ENCODE assay signal across 8 cellular contexts in the genomic region with DNA sequence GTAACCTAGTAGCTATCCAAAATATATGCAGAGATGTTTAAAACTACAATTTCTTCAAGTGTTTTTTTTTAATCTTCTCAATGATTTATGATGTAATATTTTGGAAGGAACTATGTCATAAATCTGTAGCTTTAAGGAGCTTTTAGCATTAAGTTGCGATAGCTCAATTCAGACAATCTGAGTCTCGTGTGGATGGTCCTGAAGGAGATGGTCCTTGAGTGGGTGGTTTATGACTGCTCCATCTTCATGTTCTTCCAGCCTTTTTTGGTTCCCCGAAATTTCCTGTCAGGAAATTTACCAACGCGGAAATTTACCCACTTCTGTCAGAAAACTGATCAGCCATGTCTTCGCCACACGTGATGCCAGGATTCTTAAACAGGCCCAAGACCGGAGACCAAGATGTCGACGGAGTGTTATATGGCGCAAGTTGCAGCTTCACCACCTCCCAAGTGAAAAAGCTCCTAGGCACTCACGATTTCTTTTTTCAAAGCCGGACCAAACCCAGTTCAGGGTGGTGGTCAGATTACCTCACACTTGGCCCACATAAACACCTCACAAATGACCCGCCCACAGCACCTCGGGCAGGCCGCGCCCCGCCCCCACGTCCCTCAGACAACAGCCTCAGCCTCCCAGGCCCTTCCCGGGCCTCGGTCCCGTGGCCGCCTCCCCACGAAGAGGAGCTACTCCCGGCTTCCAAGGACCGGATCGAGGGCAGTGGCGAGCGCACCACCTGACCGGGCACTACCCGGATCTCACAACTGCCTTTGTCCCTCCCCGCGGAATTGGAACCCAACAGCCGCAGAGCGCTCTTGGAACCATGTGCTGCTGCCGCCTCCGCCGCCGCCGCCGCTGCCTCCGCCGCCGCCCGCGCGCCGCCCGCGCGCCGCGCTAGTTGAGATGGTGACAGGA. TPM values are rescaled to one million over a fixed set of nuclear protein-coding genes. Genes with fewer than 3 reads are reported as not detected.
A peak's percentile ranks its signal among the peaks of the same experiment; 100 is the strongest.
DNase-seq lines count a peak whose midpoint lies in the region; ATAC-seq and TF ChIP-seq lines count a peak whose summit lies in the region.

Gene MORC2, minus strand, starts transcription at position 760 of the 909 bp plus-strand sequence. CDS start 885 bp downstream, outside the sequence.

- peak within 1 kb of the TSS; percentile 87 for H2AFZ ChIP-seq in osteoblast (ENCODE audit: low read length)

- peaks cover 32% of the 10 kb centered on the region for H4K20me1 ChIP-seq in osteoblast (ENCODE audit: insufficient read depth, low read length)

- H3K4me1 ChIP-seq in osteoblast (ENCODE audit: insufficient read depth, low read length) = peaks cover 11% of the 10 kb centered on the region

- peaks cover 78% of the 10 kb centered on the region for H3K36me3 Mint-ChIP-seq in activated CD8-positive, alpha-beta T cell treated with anti-CD3 and anti-CD28 coated beads, Interleukin-2, amount 10 ng/mL, durations not matched to agents 7 days and 5 days (ENCODE audit: low read depth)
- peaks cover 24% of the 10 kb centered on the region for H3K36me3 Mint-ChIP-seq in glutamatergic neuron (ENCODE audit: unreplicated experiment)

- no peaks in the 10 kb centered on the region for H3K27me3 ChIP-seq in osteoblast (ENCODE audit: insufficient read depth, low read length)

- ATAC-seq in GM21723 (IDR thresholded peaks at IDR 0.05; ENCODE audit: unreplicated experiment) = peak; percentile 22
- ATAC-seq in activated CD8-positive, alpha-beta T cell treated with anti-CD3 and anti-CD28 coated beads, Interleukin-2, amount 10 ng/mL, durations not matched to agents 7 days and 5 days = no peak

- H3K9me3 ChIP-seq in osteoblast (ENCODE audit: low read depth, low read length) = peaks cover 1% of the 10 kb centered on the region

- peak within 1 kb of the TSS; percentile 65 for H3K4me3 ChIP-seq in Jurkat, Clone E6-1 (ENCODE audit: low read length)
- H3K4me3 ChIP-seq in osteoblast (ENCODE audit: insufficient read depth, low read length) = peak within 1 kb of the TSS; percentile 86

- CTCF ChIA-PET in activated CD8-positive, alpha-beta T cell treated with anti-CD3 and anti-CD28 coated beads, Interleukin-2, amount 10 ng/mL, durations not matched to agents 7 days and 5 days (lab: Charles Lee) = interaction anchor here (0.7 to 3.3 kb wide), 13 partner anchors 10 to 362 kb away, joined by 3 to 30 read pairs (median 3); partner anchors contain the start of genes SELENOM and SMTN

- TF ChIP-seq CTCF in glutamatergic neuron (IDR thresholded peaks at IDR 0.05; ENCODE audit: partially characterized antibody, unreplicated experiment) (no peak), osteoblast (IDR thresholded peaks at IDR 0.05; ENCODE audit: extremely low read depth, low read depth, low read length) (no peak)

- peak within 1 kb of the TSS; percentile 99 for H3K27ac Mint-ChIP-seq in activated CD8-positive, alpha-beta T cell treated with anti-CD3 and anti-CD28 coated beads, Interleukin-2, amount 10 ng/mL, durations not matched to agents 7 days and 5 days
- peak within 1 kb of the TSS; percentile 94 for H3K27ac Mint-ChIP-seq in glutamatergic neuron (ENCODE audit: unreplicated experiment)

- peak within 1 kb of the TSS; percentile 87 for H3K27ac ChIP-seq in osteoblast (ENCODE audit: low read depth, low read length)

- peaks cover 37% of the 10 kb centered on the region for H3K9me3 Mint-ChIP-seq in activated CD8-positive, alpha-beta T cell treated with anti-CD3 and anti-CD28 coated beads, Interleukin-2, amount 10 ng/mL, durations not matched to agents 7 days and 5 days (ENCODE audit: insufficient read depth)
- H3K9me3 Mint-ChIP-seq in glutamatergic neuron (ENCODE audit: unreplicated experiment) = peaks cover 8% of the 10 kb centered on the region

- peak within 1 kb of the TSS; percentile 96 for H3K4me2 ChIP-seq in osteoblast (ENCODE audit: insufficient read depth, low read length)

- peak within 1 kb of the TSS; percentile 89 for H3K4me3 Mint-ChIP-seq in activated CD8-positive, alpha-beta T cell treated with anti-CD3 and anti-CD28 coated beads, Interleukin-2, amount 10 ng/mL, durations not matched to agents 7 days and 5 days
- peak within 1 kb of the TSS; percentile 90 for H3K4me3 Mint-ChIP-seq in glutamatergic neuron (ENCODE audit: unreplicated experiment)

- peaks cover 60% of the 10 kb centered on the region for H3K4me1 Mint-ChIP-seq in activated CD8-positive, alpha-beta T cell treated with anti-CD3 and anti-CD28 coated beads, Interleukin-2, amount 10 ng/mL, durations not matched to agents 7 days and 5 days (ENCODE audit: low read depth)
- H3K4me1 Mint-ChIP-seq in glutamatergic neuron (ENCODE audit: low read depth, unreplicated experiment) = peaks cover 19% of the 10 kb centered on the region

- DNase-seq in GM03348 (ENCODE audit: low spot score) = peak; percentile 71
- DNase-seq in Jurkat, Clone E6-1 (ENCODE audit: low read depth, low spot score) = no peak
- DNase-seq in activated CD8-positive, alpha-beta T cell treated with anti-CD3 and anti-CD28 coated beads, Interleukin-2, amount 10 ng/mL, durations not matched to agents 7 days and 5 days = no peak
- DNase-seq in glutamatergic neuron = peak; percentile 77
- peak; percentile 89 for DNase-seq in osteoblast (ENCODE audit: insufficient read length, low spot score, missing footprints)
- no peak for DNase-seq in SW480 (ENCODE audit: low spot score)
- DNase-seq in KG1 (lab: John Stamatoyannopoulos, UW) = no peak

- POLR2A ChIA-PET in activated CD8-positive, alpha-beta T cell treated with anti-CD3 and anti-CD28 coated beads, Interleukin-2, amount 10 ng/mL, durations not matched to agents 7 days and 5 days (lab: Charles Lee) = interaction anchor here (0.6 to 2.9 kb wide), 17 partner anchors 10 to 378 kb away, joined by 3 to 26 read pairs (median 5); partner anchors contain the start of genes PATZ1, PIK3IP1 and SMTN

- H3K36me3 ChIP-seq in osteoblast (ENCODE audit: insufficient read depth, low read length) = peaks cover 21% of the 10 kb centered on the region

- H3K79me2 ChIP-seq in osteoblast (ENCODE audit: insufficient read depth, low read length) = peaks cover 90% of the 10 kb centered on the region

- H3K27me3 Mint-ChIP-seq in activated CD8-positive, alpha-beta T cell treated with anti-CD3 and anti-CD28 coated beads, Interleukin-2, amount 10 ng/mL, durations not matched to agents 7 days and 5 days (ENCODE audit: low read depth) = no peaks in the 10 kb centered on the region
- peaks cover 7% of the 10 kb centered on the region for H3K27me3 Mint-ChIP-seq in glutamatergic neuron (ENCODE audit: unreplicated experiment)

RNA-seq across cellular contexts. Expression of gene MORC2, which starts in this region (rescaled TPM):
- 29.3 TPM for polyA plus RNA-seq in Jurkat, Clone E6-1 (2012; ENCODE audit: insufficient read depth, insufficient read length)
- total RNA-seq in activated CD8-positive, alpha-beta T cell treated with anti-CD3 and anti-CD28 coated beads, Interleukin-2, amount 10 ng/mL, durations not matched to agents 7 days and 5 days = 10 to 100 TPM; 31.3 to 31.5 TPM
- total RNA-seq in glutamatergic neuron (ENCODE audit: unreplicated experiment) (72.8 TPM), osteoblast (12.4 and 17.0 TPM in 2 replicates)

Comparison
In these comparisons a context has a peak if more than half of its experiments do, and no peak if none do; other contexts are left out.
1. DNase-seq: peak in GM03348 (single experiment), glutamatergic neuron (single experiment) and osteoblast (single experiment); none in Jurkat, Clone E6-1 (single experiment), activated CD8-positive, alpha-beta T cell treated with anti-CD3 and anti-CD28 coated beads, Interleukin-2, amount 10 ng/mL, durations not matched to agents 7 days and 5 days (single experiment), SW480 (single experiment) and KG1 (single experiment).